9 cellular contexts compared by ENCODE assay signal in the genomic region with DNA sequence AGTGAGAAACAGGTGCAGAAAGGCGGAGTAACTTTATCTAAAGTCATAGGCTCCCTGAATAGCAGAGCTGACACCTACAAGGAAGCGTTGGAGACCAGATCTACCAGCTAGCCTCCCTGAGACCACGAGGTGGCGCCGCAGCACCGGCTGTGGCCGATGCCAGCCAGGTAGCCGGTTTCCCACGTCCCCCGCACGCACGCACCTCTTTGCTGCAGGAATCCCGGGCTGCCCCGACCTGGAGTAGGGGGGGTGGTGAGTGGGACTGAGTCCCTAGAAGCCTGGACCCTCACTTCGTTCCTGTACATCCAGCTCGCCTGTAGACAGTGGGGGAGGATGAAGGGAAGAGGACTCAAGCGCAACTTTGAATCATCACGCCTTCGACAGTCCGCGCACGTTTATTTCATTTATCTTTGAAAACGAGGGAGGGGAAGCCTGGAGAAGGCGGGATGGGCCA. TPM values are rescaled to one million over a fixed set of nuclear protein-coding genes. Genes with fewer than 3 reads are reported as not detected.
DNase-seq lines count a peak whose midpoint lies in the region; ATAC-seq and TF ChIP-seq lines count a peak whose summit lies in the region.
"Had no signal": no experiment of that assay in that cellular context is flagged by ENCODE, and none has a peak within 500 bp of the region (broad histone marks: within the 10 kb centered on the region; RNA-seq: fewer than 3 reads in every experiment).

No MANE protein-coding gene starts in this region.

- peaks cover 6% of the 10 kb centered on the region; the same call in 1 of the 2 replicates for H3K9me3 ChIP-seq in NT2/D1 (ENCODE audit: insufficient read depth, low read length)
- H3K9me3 ChIP-seq in endodermal cell (ENCODE audit: control insufficient read depth, low read length) = no peaks in the 10 kb centered on the region
- H3K9me3 ChIP-seq in mesodermal cell (ENCODE audit: control insufficient read depth, low read length) = no peaks in the 10 kb centered on the region

- H3K36me3 Mint-ChIP-seq in endodermal cell (ENCODE audit: low read depth) = no peaks in the 10 kb centered on the region

- 4 to 7% methylated on average over 11 to 24 of the region's 24 CpGs for WGBS in endodermal cell (ENCODE audit: insufficient coverage in 1 of 2, insufficient read length in 1 of 2), 2 experiments
- WGBS in mesodermal cell (ENCODE audit: insufficient coverage in 2 of 2), 2 experiments = 1 to 3% methylated on average over 17 to 22 of the region's 24 CpGs

- H3K4me3 Mint-ChIP-seq in endodermal cell = peak overlapping the region; percentile 48

- H3K4me1 ChIP-seq in NT2/D1 (ENCODE audit: insufficient read depth, insufficient read length) (peaks cover 4% of the 10 kb centered on the region), endodermal cell (ENCODE audit: control insufficient read depth, insufficient read depth, low read length) (no peaks in the 10 kb centered on the region), mesodermal cell (ENCODE audit: control insufficient read depth, insufficient read depth, low read length, poor library complexity, severe bottlenecking) (peaks cover 12% of the 10 kb centered on the region)

- H3K36me3 ChIP-seq in NT2/D1 (ENCODE audit: insufficient read depth, insufficient read length, low read length) = no peaks in the 10 kb centered on the region
- no peaks in the 10 kb centered on the region for H3K36me3 ChIP-seq in endodermal cell (ENCODE audit: control insufficient read depth, insufficient read depth, low read length)
- H3K36me3 ChIP-seq in mesodermal cell (ENCODE audit: control insufficient read depth, insufficient read depth, low read length) = no peaks in the 10 kb centered on the region

- peaks cover 98% of the 10 kb centered on the region for H3K27me3 Mint-ChIP-seq in endodermal cell (ENCODE audit: insufficient read depth)

- DNase-seq in DMS 273 treated with DMSO at 0.1 percent for 48 hours (lab: John Stamatoyannopoulos, UW) (peak; percentile 26), HPDE6-E6E7 (ENCODE audit: extremely low spot score) (peak; percentile 75), NT2/D1 (ENCODE audit: low read depth, low spot score) (peak; percentile 55), endodermal cell (peak; percentile 95)
- DNase-seq in activated CD8-positive, alpha-beta memory T cell treated with anti-CD3 and anti-CD28 coated beads, Interleukin-2, amount 50 U/mL, for 24 hours (ENCODE audit: extremely low read depth) = peak; percentile 68
- DNase-seq in stimulated activated CD8-positive, alpha-beta memory T cell treated with anti-CD3 and anti-CD28 coated beads, Interleukin-12 subunit alpha, Interleukin-12 subunit beta, amount 100 ng/mL, for 4 hours (ENCODE audit: low read depth) = peak; percentile 72

- no peaks in the 10 kb centered on the region for H3K9me3 Mint-ChIP-seq in endodermal cell

- H3K9ac ChIP-seq in NT2/D1 (ENCODE audit: insufficient read length, low read depth) = peak overlapping the region; percentile 85
- no peak overlapping the region for H3K9ac ChIP-seq in endodermal cell (ENCODE audit: extremely low read depth, low read length, poor library complexity, severe bottlenecking)

- no peak overlapping the region for H3K27ac Mint-ChIP-seq in endodermal cell

- no peak for ATAC-seq in HG03521 (IDR thresholded peaks at IDR 0.05; ENCODE audit: unreplicated experiment)

- peak overlapping the region; percentile 56 for H3K4me3 ChIP-seq in NT2/D1 (ENCODE audit: insufficient read length, low read depth)
- H3K4me3 ChIP-seq in endodermal cell (ENCODE audit: low read length) = peak overlapping the region; percentile 69
- peak overlapping the region; percentile 23 for H3K4me3 ChIP-seq in mesodermal cell (ENCODE audit: extremely low read depth, insufficient read depth, low read length, poor library complexity, severe bottlenecking)

- H3K27me3 ChIP-seq in NT2/D1 (ENCODE audit: insufficient read depth, insufficient read length) (peaks cover 51% of the 10 kb centered on the region), endodermal cell (ENCODE audit: control insufficient read depth, insufficient read depth, low read length, poor library complexity, severe bottlenecking) (peaks cover 100% of the 10 kb centered on the region)

- H3K27ac ChIP-seq in endodermal cell (ENCODE audit: low read depth, low read length) = no peak overlapping the region
- H3K27ac ChIP-seq in mesodermal cell (ENCODE audit: low read depth, low read length, severe bottlenecking) = no peak overlapping the region
- H3K27ac ChIP-seq: epithelial cell of prostate had no signal

- H3K4me1 Mint-ChIP-seq in endodermal cell = no peaks in the 10 kb centered on the region

- peak; percentile 97 for TF ChIP-seq CTCF in endodermal cell (conservative IDR thresholded peaks at IDR 0.05)

RNA-seq across cellular contexts. Expression of a gene that starts 3.7 kb away (rescaled TPM):
- not detected for total RNA-seq in endodermal cell
- 0.28 TPM for polyA plus RNA-seq in endodermal cell (2013, experiment 1 of 2)
- not detected for polyA plus RNA-seq in endodermal cell (2013, experiment 2 of 2)
- 0.70 TPM for polyA plus RNA-seq in mesodermal cell (2013, experiment 1 of 2)
- 0.30 TPM for polyA plus RNA-seq in mesodermal cell (2013, experiment 2 of 2)

RNA-seq across cellular contexts. Expression of a gene that starts 11.5 kb away (rescaled TPM):
- total RNA-seq in endodermal cell = not detected
- polyA plus RNA-seq in endodermal cell (2013, experiment 1 of 2) = 0.28 TPM
- 0.58 TPM for polyA plus RNA-seq in endodermal cell (2013, experiment 2 of 2)
- 4.1 TPM for polyA plus RNA-seq in mesodermal cell (2013, experiment 1 of 2)
- polyA plus RNA-seq in mesodermal cell (2013, experiment 2 of 2) = 4.1 TPM

RNA-seq across cellular contexts. Expression of a gene that starts 15.5 kb away (rescaled TPM):
- 10 to 100 TPM; 31.1 to 31.4 TPM for total RNA-seq in endodermal cell
- polyA plus RNA-seq in endodermal cell (2013, experiment 1 of 2) = 31.7 TPM
- polyA plus RNA-seq in endodermal cell (2013, experiment 2 of 2) = 31.5 TPM
- polyA plus RNA-seq in mesodermal cell (2013, experiment 1 of 2) = 48.0 TPM
- polyA plus RNA-seq in mesodermal cell (2013, experiment 2 of 2) = 45.4 TPM

Comparison
In these comparisons a context has a peak if more than half of its experiments do, and no peak if none do; other contexts are left out.
1. DNase-seq: peak in every context shown above with its lines; median percentile 95 in endodermal cell; 75 in HPDE6-E6E7; 72 in stimulated activated CD8-positive, alpha-beta memory T cell treated with anti-CD3 and anti-CD28 coated beads, Interleukin-12 subunit alpha, Interleukin-12 subunit beta, amount 100 ng/mL, for 4 hours; 68 in activated CD8-positive, alpha-beta memory T cell treated with anti-CD3 and anti-CD28 coated beads, Interleukin-2, amount 50 U/mL, for 24 hours; 55 in NT2/D1; 26 in DMS 273 treated with DMSO at 0.1 percent for 48 hours.